Comparison of ENCODE assay signal across 10 cellular contexts in the genomic region with DNA sequence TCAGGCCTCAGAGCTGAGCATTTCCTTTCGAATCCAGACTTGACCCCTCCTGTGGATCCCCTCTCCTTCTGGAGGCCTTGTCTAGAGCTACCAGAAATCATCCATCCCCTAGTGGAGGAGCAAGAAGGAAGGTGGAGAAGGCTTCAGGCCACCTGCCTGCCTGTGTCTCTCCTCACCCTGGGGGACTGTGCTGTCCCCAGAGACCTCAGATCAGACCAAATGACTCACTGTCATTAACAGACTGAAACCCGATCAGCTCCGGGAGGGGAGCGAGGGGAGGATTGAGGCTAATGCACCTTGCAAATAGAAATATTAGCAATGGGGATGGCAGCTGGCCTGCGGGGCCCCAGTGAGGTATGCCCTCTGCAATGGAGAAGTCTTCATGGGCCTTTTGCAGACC. TPM values are rescaled to one million over a fixed set of nuclear protein-coding genes. Genes with fewer than 3 reads are reported as not detected.
DNase-seq lines count a peak whose midpoint lies in the region; ATAC-seq and TF ChIP-seq lines count a peak whose summit lies in the region.
"Had no signal": no experiment of that assay in that cellular context is flagged by ENCODE, and none has a peak within 500 bp of the region (broad histone marks: within the 10 kb centered on the region; RNA-seq: fewer than 3 reads in every experiment).

No MANE protein-coding gene starts in this region.

- no peaks in the 10 kb centered on the region for H3K9me3 Mint-ChIP-seq in MCF 10A (ENCODE audit: unreplicated experiment)
- H3K9me3 Mint-ChIP-seq in activated T-cell treated with anti-CD3 and anti-CD28 coated beads, Interleukin-2, amount 50 U/mL, for 4 hours, result no peaks in the 10 kb centered on the region
- H3K9me3 Mint-ChIP-seq: dendritic cell treated with granulocyte-macrophage colony-stimulating factor and Interleukin-4, amounts not matched to agents 40 ng/mL and 50 ng/mL, for 4 days had no signal

- H3K4me1 Mint-ChIP-seq in MCF 10A (ENCODE audit: insufficient read depth, unreplicated experiment), result no peaks in the 10 kb centered on the region
- H3K4me1 Mint-ChIP-seq in activated T-cell treated with anti-CD3 and anti-CD28 coated beads, Interleukin-2, amount 50 U/mL, for 4 hours (ENCODE audit: low read depth), result no peaks in the 10 kb centered on the region

- H3K27ac ChIP-seq in mesenchymal stem cell (ENCODE audit: low read length, poor library complexity, severe bottlenecking), result no peak overlapping the region
- no peak overlapping the region for H3K27ac ChIP-seq in body of pancreas

- DNase-seq in mesenchymal stem cell (no peak), MCF 10A (ENCODE audit: unreplicated experiment) (no peak), body of pancreas (no peak)
- DNase-seq in activated T-cell treated with anti-CD3 and anti-CD28 coated beads, Interleukin-2, amount 50 U/mL, for 4 hours, result no peak
- DNase-seq in stimulated activated CD4-positive, alpha-beta T cell treated with anti-CD3 and anti-CD28 coated beads, Interleukin-12 subunit alpha, Interleukin-12 subunit beta, amount 100 ng/mL, for 4 hours, result no peak
- DNase-seq: NCI-H226 had no signal

- H4K8ac ChIP-seq in mesenchymal stem cell (ENCODE audit: low read length), result no peak overlapping the region

- no TSS peak for BruUV-seq in MCF 10A (replicated peaks; lab: Mats Ljungman, UMichigan)

- TF ChIP-seq CTCF in MCF 10A (IDR thresholded peaks at IDR 0.05; ENCODE audit: unreplicated experiment), result no peak
- no peak for TF ChIP-seq CTCF in body of pancreas (IDR thresholded peaks at IDR 0.05)

- H3K18ac ChIP-seq in mesenchymal stem cell (ENCODE audit: low read depth in 1 of 2, low read length in 2 of 2), result no peak overlapping the region

- no peak overlapping the region for H3K4me2 ChIP-seq in mesenchymal stem cell (ENCODE audit: low read length, poor library complexity, severe bottlenecking)

- H3K4ac ChIP-seq in mesenchymal stem cell (ENCODE audit: low read depth in 1 of 2, low read length in 2 of 2), result no peak overlapping the region

- TF ChIP-seq POLR2A in body of pancreas (IDR thresholded peaks at IDR 0.05), result no peak

- H3K27ac Mint-ChIP-seq in MCF 10A (ENCODE audit: low read depth, unreplicated experiment), result no peak overlapping the region

- H2BK5ac ChIP-seq in mesenchymal stem cell (ENCODE audit: low read depth, low read length, poor library complexity, severe bottlenecking), result no peak overlapping the region

- H3K23ac ChIP-seq in mesenchymal stem cell (ENCODE audit: low read length in 2 of 2), result no peak overlapping the region

- H3K27me3 ChIP-seq in mesenchymal stem cell (ENCODE audit: control insufficient read depth in 1 of 2, insufficient read depth in 1 of 2, low read length in 2 of 2) (no peaks in the 10 kb centered on the region), body of pancreas (no peaks in the 10 kb centered on the region)

- H2AK5ac ChIP-seq in mesenchymal stem cell (ENCODE audit: low read length, severe bottlenecking), result peak overlapping the region; percentile 21

- H3K36me3 ChIP-seq in mesenchymal stem cell (ENCODE audit: control insufficient read depth in 1 of 2, insufficient read depth in 2 of 2, low read depth in 1 of 2, low read length in 2 of 2), result peaks cover 0 to 17% of the 10 kb centered on the region in 2 experiments
- H3K36me3 ChIP-seq in body of pancreas (replicated peaks in 1 of 2; ENCODE audit: insufficient read depth in 1 of 2, low read depth in 2 of 2), result no peaks in the 10 kb centered on the region

- H3K14ac ChIP-seq in mesenchymal stem cell (ENCODE audit: low read length in 2 of 2), result no peak overlapping the region

- no peak overlapping the region for H3K4me3 ChIP-seq in mesenchymal stem cell (ENCODE audit: insufficient read depth in 1 of 2, low read depth in 1 of 2, low read length in 2 of 2)
- H3K4me3 ChIP-seq in body of pancreas, result no peak overlapping the region

- H2BK12ac ChIP-seq in mesenchymal stem cell (ENCODE audit: low read length in 2 of 2), result peak overlapping the region in 1 of 2 experiments; percentile 15

- no peak overlapping the region for H3K4me3 Mint-ChIP-seq in MCF 10A (ENCODE audit: unreplicated experiment)
- no peak overlapping the region for H3K4me3 Mint-ChIP-seq in activated T-cell treated with anti-CD3 and anti-CD28 coated beads, Interleukin-2, amount 50 U/mL, for 4 hours
- H3K4me3 Mint-ChIP-seq: dendritic cell treated with granulocyte-macrophage colony-stimulating factor and Interleukin-4, amounts not matched to agents 40 ng/mL and 50 ng/mL, for 4 days had no signal

- peaks cover 47% of the 10 kb centered on the region for H3K4me1 ChIP-seq in mesenchymal stem cell (ENCODE audit: control insufficient read depth, insufficient read depth, low read depth, low read length)
- H3K4me1 ChIP-seq in body of pancreas, result peaks cover 20% of the 10 kb centered on the region

- H4K91ac ChIP-seq in mesenchymal stem cell (ENCODE audit: low read length), result no peak overlapping the region

- 80% methylated on average over 5 of the region's 5 CpGs for WGBS in mesenchymal stem cell
- WGBS in body of pancreas, 2 donors, result 64 to 66% methylated on average over 5 of the region's 5 CpGs

- no peaks in the 10 kb centered on the region for H3K79me1 ChIP-seq in mesenchymal stem cell (replicated peaks; ENCODE audit: low read length, poor library complexity, severe bottlenecking)

- no peak overlapping the region for H2BK120ac ChIP-seq in mesenchymal stem cell (ENCODE audit: low read depth, low read length)

- intact Hi-C loops in MCF 10A (cut with micrococcal nuclease), result loop anchor here (2.0 kb wide), 1 partner anchor 93 kb away; no protein-coding TSS in a partner anchor
- intact Hi-C loops in body of pancreas (cut with DNase I), result loop anchor here (5.0 kb wide), 2 partner anchors 56 to 131 kb away; no protein-coding TSS in a partner anchor

- H3K9ac ChIP-seq in mesenchymal stem cell (ENCODE audit: low read length), result no peak overlapping the region

- POLR2A ChIA-PET in MCF 10A (lab: Yijun Ruan, JAX), result interaction anchor here (1.2 kb wide), 2 partner anchors 46 to 134 kb away, joined by 4 to 6 read pairs; partner anchors contain the start of gene ADORA1

- no peak overlapping the region for H2BK15ac ChIP-seq in mesenchymal stem cell (ENCODE audit: low read depth, poor library complexity, severe bottlenecking)

- ATAC-seq in GM18519 (IDR thresholded peaks at IDR 0.05; ENCODE audit: low FRiP score, unreplicated experiment) (peak; percentile 77), GM21723 (IDR thresholded peaks at IDR 0.05; ENCODE audit: unreplicated experiment) (peak; percentile 85), HG03571 (IDR thresholded peaks at IDR 0.05; ENCODE audit: unreplicated experiment) (peak; percentile 89), body of pancreas (no peak)
- no peak for ATAC-seq in activated T-cell treated with anti-CD3 and anti-CD28 coated beads, Interleukin-2, amount 50 U/mL, for 4 hours

- no peak overlapping the region for H2AFZ ChIP-seq in mesenchymal stem cell (ENCODE audit: low read depth, low read length)

- peaks cover 18% of the 10 kb centered on the region for H3K27me3 Mint-ChIP-seq in MCF 10A (ENCODE audit: insufficient read depth, unreplicated experiment)
- H3K27me3 Mint-ChIP-seq in activated T-cell treated with anti-CD3 and anti-CD28 coated beads, Interleukin-2, amount 50 U/mL, for 4 hours (ENCODE audit: low read depth), result peaks cover 5% of the 10 kb centered on the region

- no peaks in the 10 kb centered on the region for H3K36me3 Mint-ChIP-seq in MCF 10A (ENCODE audit: insufficient read depth, unreplicated experiment)
- no peaks in the 10 kb centered on the region for H3K36me3 Mint-ChIP-seq in activated T-cell treated with anti-CD3 and anti-CD28 coated beads, Interleukin-2, amount 50 U/mL, for 4 hours (ENCODE audit: insufficient read depth)

- CTCF ChIA-PET in MCF 10A (lab: Yijun Ruan, JAX), result interaction anchor here (0.7 to 15.6 kb wide), 39 partner anchors 8 to 1223 kb away, joined by 3 to 334 read pairs (median 10); partner anchors contain the start of gene CHI3L1

- H3K9me3 ChIP-seq in mesenchymal stem cell (ENCODE audit: control insufficient read depth, low read length) (no peaks in the 10 kb centered on the region), body of pancreas (no peaks in the 10 kb centered on the region)

RNA-seq across cellular contexts. Expression of gene MYBPH, which starts 2.1 kb away (rescaled TPM):
- 0.58 TPM for polyA plus RNA-seq in mesenchymal stem cell (2013, experiment 1 of 2)
- 0.75 TPM for polyA plus RNA-seq in mesenchymal stem cell (2013, experiment 2 of 2)
- not detected in 2 replicates for total RNA-seq in MCF 10A (2022)
- not detected for total RNA-seq in activated T-cell treated with anti-CD3 and anti-CD28 coated beads, Interleukin-2, amount 50 U/mL, for 4 hours
- not detected for total RNA-seq in body of pancreas

RNA-seq across cellular contexts. Expression of gene CHI3L1, which starts 12.9 kb away (rescaled TPM):
- 2.1 TPM for polyA plus RNA-seq in mesenchymal stem cell (2013, experiment 1 of 2)
- polyA plus RNA-seq in mesenchymal stem cell (2013, experiment 2 of 2), result 2.4 TPM
- total RNA-seq in MCF 10A (2022), result 0.75 and 0.88 TPM in 2 replicates
- total RNA-seq in activated T-cell treated with anti-CD3 and anti-CD28 coated beads, Interleukin-2, amount 50 U/mL, for 4 hours, result not detected
- 1 to 10 TPM; 5.4 to 8.2 TPM for total RNA-seq in body of pancreas

RNA-seq across cellular contexts. Expression of gene ADORA1, which starts 46.0 kb away (rescaled TPM):
- 8.4 TPM for polyA plus RNA-seq in mesenchymal stem cell (2013, experiment 1 of 2)
- polyA plus RNA-seq in mesenchymal stem cell (2013, experiment 2 of 2), result 9.3 TPM
- total RNA-seq in MCF 10A (2022), result 0.26 and 0.34 TPM in 2 replicates
- total RNA-seq in activated T-cell treated with anti-CD3 and anti-CD28 coated beads, Interleukin-2, amount 50 U/mL, for 4 hours, result under 1 TPM in 1 of 3 donors, not detected in 2; 0.10 TPM
- 10 to 100 TPM; 16.1 to 21.1 TPM for total RNA-seq in body of pancreas

RNA-seq across cellular contexts. Expression of gene CHIT1, which starts 55.9 kb away (rescaled TPM):
- under 0.01 TPM for polyA plus RNA-seq in mesenchymal stem cell (2013, experiment 1 of 2)
- not detected for polyA plus RNA-seq in mesenchymal stem cell (2013, experiment 2 of 2)
- total RNA-seq in MCF 10A (2022), result not detected in 2 replicates
- total RNA-seq in activated T-cell treated with anti-CD3 and anti-CD28 coated beads, Interleukin-2, amount 50 U/mL, for 4 hours, result under 1 TPM in 2 of 3 donors, not detected in 1; 0.05 to 0.23 TPM
- under 1 TPM in 1 of 2 donors, not detected in 1; 0.26 TPM for total RNA-seq in body of pancreas

Comparison
In these comparisons a context has a peak if more than half of its experiments do, and no peak if none do; other contexts are left out.
1. ATAC-seq: peak in GM18519 (single experiment), GM21723 (single experiment) and HG03571 (single experiment); none in activated T-cell treated with anti-CD3 and anti-CD28 coated beads, Interleukin-2, amount 50 U/mL, for 4 hours (0 of 2) and body of pancreas (single experiment).
2. RNA of gene ADORA1, which starts 46.0 kb away (total RNA-seq): 16.1 to 21.1 TPM in body of pancreas; 0.26 to 0.34 TPM in MCF 10A and 0.10 TPM in activated T-cell treated with anti-CD3 and anti-CD28 coated beads, Interleukin-2, amount 50 U/mL, for 4 hours; every median in the first group is over 10 times any median in the second.